In the genomic region with DNA sequence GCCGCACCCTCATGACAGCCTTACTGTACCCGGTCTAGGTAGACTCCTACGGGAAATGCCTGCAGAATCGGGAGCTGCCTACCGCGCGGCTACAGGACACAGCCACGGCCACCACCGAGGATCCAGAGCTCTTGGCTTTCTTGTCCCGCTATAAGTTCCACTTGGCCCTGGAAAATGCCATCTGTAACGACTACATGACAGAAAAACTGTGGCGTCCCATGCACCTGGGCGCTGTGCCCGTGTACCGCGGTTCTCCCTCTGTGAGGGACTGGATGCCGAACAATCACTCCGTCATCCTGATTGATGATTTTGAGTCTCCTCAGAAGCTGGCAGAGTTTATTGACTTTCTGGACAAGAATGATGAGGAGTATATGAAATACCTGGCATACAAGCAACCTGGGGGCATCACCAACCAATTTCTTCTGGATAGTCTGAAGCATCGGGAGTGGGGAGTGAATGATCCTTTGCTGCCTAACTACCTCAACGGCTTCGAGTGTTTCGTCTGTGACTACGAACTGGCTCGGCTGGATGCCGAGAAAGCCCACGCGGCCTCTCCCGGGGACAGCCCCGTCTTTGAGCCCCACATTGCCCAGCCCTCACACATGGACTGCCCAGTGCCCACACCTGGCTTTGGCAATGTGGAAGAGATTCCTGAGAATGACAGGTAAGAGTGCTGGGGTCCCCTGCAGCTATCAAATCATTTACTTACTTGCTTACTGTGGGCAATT, we compare ENCODE assay signal across 1 cellular context.
TF ChIP-seq lines count a peak whose summit lies in the region.

No MANE protein-coding gene starts in this region.

TF ChIP-seq in H1, 55 proteins besides CTCF, POLR2A, EP300 and RAD21:
- TF ChIP-seq PHF8 (conservative IDR thresholded peaks at IDR 0.05; ENCODE audit: low read depth, low read length) (no peak), RXRA (IDR thresholded peaks at IDR 0.05; ENCODE audit: insufficient read depth, low read depth, low read length) (no peak)
- TF ChIP-seq, protein P1, sequence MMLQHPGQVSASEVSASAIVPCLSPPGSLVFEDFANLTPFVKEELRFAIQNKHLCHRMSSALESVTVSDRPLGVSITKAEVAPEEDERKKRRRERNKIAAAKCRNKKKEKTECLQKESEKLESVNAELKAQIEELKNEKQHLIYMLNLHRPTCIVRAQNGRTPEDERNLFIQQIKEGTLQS (IDR thresholded peaks at IDR 0.05; ENCODE audit: insufficient read depth, low read depth, low read length): no peak
